Comparison of ENCODE assay signal across 1 cellular context in genomic region chr5:150672237-150672883, GRCh38.
TF ChIP-seq lines count a peak whose summit lies in the region.

No MANE protein-coding gene starts in this region.

TF ChIP-seq in K562, 482 proteins besides CTCF, POLR2A, EP300 and RAD21:
- TF ChIP-seq HMG20A (CRISPR knock-in tag; conservative IDR thresholded peaks at IDR 0.05) (no peak), DDX20 (tag; IDR thresholded peaks at IDR 0.05; ENCODE audit: low read depth) (no peak), MGA (IDR thresholded peaks at IDR 0.05) (no peak), NFE2L1 (tag; IDR thresholded peaks at IDR 0.05; ENCODE audit: borderline replicate concordance, low read depth) (no peak)
